In genomic region chr11:3169952-3170755, GRCh38 we compare ENCODE assay signal across 12 cellular contexts. TPM values are rescaled to one million over a fixed set of nuclear protein-coding genes. Genes with fewer than 3 reads are reported as not detected.
DNase-seq lines count a peak whose midpoint lies in the region; ATAC-seq, FAIRE-seq and TF ChIP-seq lines count a peak whose summit lies in the region.
"Had no signal": no experiment of that assay in that cellular context is flagged by ENCODE, and none has a peak within 500 bp of the region (broad histone marks: within the 10 kb centered on the region; RNA-seq: fewer than 3 reads in every experiment).

No MANE protein-coding gene starts in this region.

- intact Hi-C loops in K562 (cut with micrococcal nuclease), result loop anchor here (2.0 to 10.0 kb wide), 2 partner anchors 47 to 55 kb away; no protein-coding TSS in a partner anchor

- TF ChIP-seq EP300 in K562 (IDR thresholded peaks at IDR 0.05; ENCODE audit: low read length), result no peak

- peak overlapping the region; percentile 19; the same call in 1 of the 2 replicates for H3K4me3 ChIP-seq in K562
- H3K4me3 ChIP-seq in muscle layer of colon (ENCODE audit: low read depth in 1 of 2, low read length in 2 of 2), result peak overlapping the region in 1 of 2 donors; percentile 70

- peaks cover 8% of the 10 kb centered on the region for H3K27me3 Mint-ChIP-seq in activated T-cell treated with anti-CD3 and anti-CD28 coated beads, Interleukin-2, amount 50 U/mL, for 72 hours (ENCODE audit: low read depth)

- CTCF ChIA-PET in K562 (lab: Yijun Ruan, JAX; ENCODE audit: low intra/inter-chr PET ratio), result no interaction called here

- H3K4me3 Mint-ChIP-seq in activated T-cell treated with anti-CD3 and anti-CD28 coated beads, Interleukin-2, amount 50 U/mL, for 72 hours, result peak overlapping the region; percentile 81 to 87

- peak overlapping the region; percentile 96 for H2AFZ ChIP-seq in K562 (ENCODE audit: low read depth, low read length)

- H3K9me1 ChIP-seq in K562 (ENCODE audit: control insufficient read depth, insufficient read depth, low read length), result no peaks in the 10 kb centered on the region

- no peaks in the 10 kb centered on the region for H3K9me3 Mint-ChIP-seq in activated T-cell treated with anti-CD3 and anti-CD28 coated beads, Interleukin-2, amount 50 U/mL, for 72 hours
- H3K9me3 Mint-ChIP-seq: CD4-positive, CD25-positive, alpha-beta regulatory T cell had no signal

- WGBS in K562 (ENCODE audit: insufficient coverage, low coverage, missing lambda C conversion rate), result 46% methylated on average over 19 of the region's 20 CpGs

- peak overlapping the region; percentile 72; the same call in 2 of the 3 replicates for H3K27ac ChIP-seq in K562 (ENCODE audit: extremely low read depth, low read depth, low read length)
- H3K27ac ChIP-seq in muscle layer of colon (ENCODE audit: low read depth, low read length), result peak overlapping the region; percentile 25

- no peak for TF ChIP-seq CTCF in K562 (IDR thresholded peaks at IDR 0.05 in 2 of 3, conservative IDR thresholded peaks at IDR 0.05 in 1 of 3; ENCODE audit: insufficient read depth in 2 of 3, low read depth in 1 of 3, low read length in 3 of 3)

- BruUV-seq in K562 (replicated peaks; lab: Mats Ljungman, UMichigan), result no TSS peak

- no peaks in the 10 kb centered on the region for H3K36me3 ChIP-seq in K562 (ENCODE audit: control insufficient read depth, insufficient read depth, low read length)
- no peaks in the 10 kb centered on the region for H3K36me3 ChIP-seq in muscle layer of colon (ENCODE audit: insufficient read depth, low read length)

- H3K4me1 Mint-ChIP-seq in activated T-cell treated with anti-CD3 and anti-CD28 coated beads, Interleukin-2, amount 50 U/mL, for 72 hours (ENCODE audit: low read depth), result peaks cover 25% of the 10 kb centered on the region

- TF ChIP-seq RAD21 in K562 (CRISPR knock-in tag; conservative IDR thresholded peaks at IDR 0.05 in 1 of 2, IDR thresholded peaks at IDR 0.05 in 1 of 2), result no peak

- H3K4me2 ChIP-seq in K562 (ENCODE audit: insufficient read depth, low read length), result peak overlapping the region; percentile 76

- FAIRE-seq in K562 (lab: Jason Lieb, UNC), result no peak

- H3K27ac Mint-ChIP-seq in activated T-cell treated with anti-CD3 and anti-CD28 coated beads, Interleukin-2, amount 50 U/mL, for 72 hours, result no peak overlapping the region
- H3K27ac Mint-ChIP-seq: CD4-positive, CD25-positive, alpha-beta regulatory T cell had no signal

- H3K36me3 Mint-ChIP-seq in activated T-cell treated with anti-CD3 and anti-CD28 coated beads, Interleukin-2, amount 50 U/mL, for 72 hours (ENCODE audit: insufficient read depth in 2 of 2), result no peaks in the 10 kb centered on the region
- H3K36me3 Mint-ChIP-seq: CD4-positive, CD25-positive, alpha-beta regulatory T cell had no signal

- H3K9me3 ChIP-seq in K562 (replicated peaks; ENCODE audit: control insufficient read depth, insufficient read depth, low read depth, low read length) (peaks cover 2% of the 10 kb centered on the region; the same call in 1 of the 2 replicates), muscle layer of colon (ENCODE audit: low read length) (no peaks in the 10 kb centered on the region)

- no peaks in the 10 kb centered on the region; the same call in 1 of the 2 replicates for H4K20me1 ChIP-seq in K562 (replicated peaks; ENCODE audit: control insufficient read depth, insufficient read depth, low read length)

- peaks cover 22 to 59% of the 10 kb centered on the region in 2 experiments for H3K4me1 ChIP-seq in K562 (replicated peaks in 1 of 2; ENCODE audit: control insufficient read depth in 2 of 2, insufficient read depth in 2 of 2, low read length in 2 of 2)
- H3K4me1 ChIP-seq in muscle layer of colon (ENCODE audit: insufficient read depth, low read length), result peaks cover 19% of the 10 kb centered on the region

- POLR2A ChIA-PET in K562 (lab: Yijun Ruan, JAX), result interaction anchor here (0.6 to 1.3 kb wide), 8 partner anchors 12 to 630 kb away, joined by 3 to 7 read pairs (median 4); no protein-coding TSS in a partner anchor

- H3K79me2 ChIP-seq in K562 (ENCODE audit: control insufficient read depth, insufficient read depth, low read length), result no peaks in the 10 kb centered on the region

- no peak for DNase-seq in activated T-cell treated with anti-CD3 and anti-CD28 coated beads, Interleukin-2, amount 50 U/mL, for 72 hours
- DNase-seq in activated T-cell treated with anti-CD3 and anti-CD28 coated beads for 4 hours, result no peak
- DNase-seq in K562 (ENCODE audit: extremely low read depth in 1 of 4, low spot score in 3 of 4), result no peak
- DNase-seq in ureter (ENCODE audit: low spot score), result peak; percentile 41
- no peak for DNase-seq in GOT3 (lab: John Stamatoyannopoulos, UW)
- no peak for DNase-seq in erythroblast (lab: John Stamatoyannopoulos, UW)
- no peak for DNase-seq in DMS153 (lab: John Stamatoyannopoulos, UW)
- DNase-seq: CD4-positive, CD25-positive, alpha-beta regulatory T cell; NCI-H345 had no signal

- H3K27me3 ChIP-seq in K562 (ENCODE audit: control insufficient read depth in 2 of 2, insufficient read depth in 2 of 2, low read length in 2 of 2) (no peaks in the 10 kb centered on the region; a peak in 1 of 5 replicates), muscle layer of colon (ENCODE audit: control insufficient read depth in 1 of 2, insufficient read depth in 2 of 2, low read length in 2 of 2) (peaks cover 0 to 5% of the 10 kb centered on the region in 2 donors)

- peak in 1 of 2 donors; percentile 6 for ATAC-seq in activated T-cell treated with anti-CD3 and anti-CD28 coated beads, Interleukin-2, amount 50 U/mL, for 72 hours (replicated peaks in 1 of 2)
- ATAC-seq in K562, result no peak

- in situ Hi-C loops in K562 (cut with MboI), result no loop called here

- TF ChIP-seq POLR2A in K562 (conservative IDR thresholded peaks at IDR 0.05), result no peak
- TF ChIP-seq POLR2A in erythroblast (IDR thresholded peaks at IDR 0.05; ENCODE audit: low read length), result no peak

- H3K9ac ChIP-seq in K562 (ENCODE audit: insufficient read depth in 1 of 2, low read depth in 2 of 2, low read length in 2 of 2), result peak overlapping the region; percentile 58 to 88; a peak in 3 of 4 replicates
- H3K9ac ChIP-seq in muscle layer of colon (ENCODE audit: low read length), result no peak overlapping the region

TF ChIP-seq in K562, 482 proteins besides CTCF, POLR2A, EP300 and RAD21 (continues in another document):
- no peak for TF ChIP-seq ATF2 (CRISPR knock-in tag; IDR thresholded peaks at IDR 0.05)
- TF ChIP-seq HLTF (IDR thresholded peaks at IDR 0.05), result no peak
- TF ChIP-seq SNIP1 (IDR thresholded peaks at IDR 0.05; ENCODE audit: low read depth), result no peak
- no peak for TF ChIP-seq NFRKB (IDR thresholded peaks at IDR 0.05; ENCODE audit: low read depth)
- no peak for TF ChIP-seq HEY1 (CRISPR knock-in tag; IDR thresholded peaks at IDR 0.05; ENCODE audit: borderline replicate concordance)

RNA-seq across cellular contexts. Expression of gene OSBPL5, which starts 5.0 kb away (rescaled TPM):
- total RNA-seq in activated T-cell treated with anti-CD3 and anti-CD28 coated beads, Interleukin-2, amount 50 U/mL, for 72 hours, result 1 to 10 TPM; 6.3 to 7.0 TPM
- total RNA-seq in K562 (2011; cell fraction: chromatin; rRNA removed; ENCODE audit: low replicate concordance), result 40.9 and 87.7 TPM in 2 replicates
- 31.7 and 40.8 TPM in 2 replicates for total RNA-seq in K562 (2011; cell fraction: nucleolus; rRNA removed)
- total RNA-seq in K562 (2011; cell fraction: nucleoplasm; rRNA removed), result 28.2 and 35.2 TPM in 2 replicates
- total RNA-seq in K562 (2014; rRNA removed) (6.6 and 8.0 TPM in 2 replicates), K562 (2014; rRNA removed; fragmentation: Illumina TruSeq; extraction: Trizol) (1.4 and 2.4 TPM in 2 replicates), K562 (2015; rRNA removed; fragmentation: Illumina TruSeq; extraction: Trizol) (6.4 and 6.5 TPM in 2 replicates), K562 (2021) (14.3 and 14.8 TPM in 2 replicates), ureter (84.3 TPM)
- polyA plus RNA-seq in K562 (2011; rRNA removed) (3.2 and 7.5 TPM in 2 replicates), K562 (2014; fragmentation: Illumina TruSeq; extraction: Trizol) (3.1 and 4.6 TPM in 2 replicates), K562 (2014; fragmentation: Nextera tagmentation; extraction: Ambion mirVana) (under 1 TPM; 0.06 to 0.10 TPM), K562 (2014; rRNA removed) (6.6 and 11.9 TPM in 2 replicates)
- 3.8 and 6.2 TPM in 2 replicates for polyA plus RNA-seq in K562 (2011; cell fraction: cytosol; rRNA removed)
- 22.7 and 40.1 TPM in 2 replicates for polyA plus RNA-seq in K562 (2011; cell fraction: nucleus; rRNA removed)
- 7.8 and 10.2 TPM in 2 replicates for polyA plus RNA-seq in K562 (2012)
- 1.6 and 1.9 TPM in 2 replicates for polyA minus RNA-seq in K562 (2011; rRNA and poly(A)+ RNA removed)
- polyA minus RNA-seq in K562 (2011; cell fraction: cytosol; rRNA and poly(A)+ RNA removed), result 5.9 and 6.9 TPM in 2 replicates
- 13.1 and 15.5 TPM in 2 replicates for polyA minus RNA-seq in K562 (2011; cell fraction: nucleus; rRNA and poly(A)+ RNA removed)

RNA-seq across cellular contexts. Expression of gene MRGPRG, which starts 48.5 kb away (rescaled TPM):
- not detected for total RNA-seq in activated T-cell treated with anti-CD3 and anti-CD28 coated beads, Interleukin-2, amount 50 U/mL, for 72 hours
- total RNA-seq in K562 (2011; cell fraction: chromatin; rRNA removed; ENCODE audit: low replicate concordance), result not detected in 2 replicates
- not detected in 2 replicates for total RNA-seq in K562 (2011; cell fraction: nucleolus; rRNA removed)
- total RNA-seq in K562 (2011; cell fraction: nucleoplasm; rRNA removed), result not detected in 2 replicates
- total RNA-seq in K562 (2014; rRNA removed) (not detected in 2 replicates), K562 (2014; rRNA removed; fragmentation: Illumina TruSeq; extraction: Trizol) (not detected in 2 replicates), K562 (2015; rRNA removed; fragmentation: Illumina TruSeq; extraction: Trizol) (not detected in 2 replicates), K562 (2021) (not detected in 2 replicates), ureter (not detected)
- polyA plus RNA-seq in K562 (2011; rRNA removed) (not detected in 2 replicates), K562 (2014; fragmentation: Illumina TruSeq; extraction: Trizol) (not detected in 2 replicates), K562 (2014; fragmentation: Nextera tagmentation; extraction: Ambion mirVana) (not detected), K562 (2014; rRNA removed) (not detected in 2 replicates)
- not detected in 2 replicates for polyA plus RNA-seq in K562 (2011; cell fraction: cytosol; rRNA removed)
- polyA plus RNA-seq in K562 (2011; cell fraction: nucleus; rRNA removed), result not detected in 2 replicates
- not detected in 2 replicates for polyA plus RNA-seq in K562 (2012)
- not detected in 2 replicates for polyA minus RNA-seq in K562 (2011; rRNA and poly(A)+ RNA removed)
- polyA minus RNA-seq in K562 (2011; cell fraction: cytosol; rRNA and poly(A)+ RNA removed), result not detected in 2 replicates
- polyA minus RNA-seq in K562 (2011; cell fraction: nucleus; rRNA and poly(A)+ RNA removed), result not detected in 2 replicates
- total RNA-seq: CD4-positive, CD25-positive, alpha-beta regulatory T cell; subcutaneous adipose tissue had no signal
- polyA plus RNA-seq: CD4-positive, CD25-positive, alpha-beta regulatory T cell; esophagus had no signal
